ENCODE assay signal across 24 cellular contexts in the genomic region with DNA sequence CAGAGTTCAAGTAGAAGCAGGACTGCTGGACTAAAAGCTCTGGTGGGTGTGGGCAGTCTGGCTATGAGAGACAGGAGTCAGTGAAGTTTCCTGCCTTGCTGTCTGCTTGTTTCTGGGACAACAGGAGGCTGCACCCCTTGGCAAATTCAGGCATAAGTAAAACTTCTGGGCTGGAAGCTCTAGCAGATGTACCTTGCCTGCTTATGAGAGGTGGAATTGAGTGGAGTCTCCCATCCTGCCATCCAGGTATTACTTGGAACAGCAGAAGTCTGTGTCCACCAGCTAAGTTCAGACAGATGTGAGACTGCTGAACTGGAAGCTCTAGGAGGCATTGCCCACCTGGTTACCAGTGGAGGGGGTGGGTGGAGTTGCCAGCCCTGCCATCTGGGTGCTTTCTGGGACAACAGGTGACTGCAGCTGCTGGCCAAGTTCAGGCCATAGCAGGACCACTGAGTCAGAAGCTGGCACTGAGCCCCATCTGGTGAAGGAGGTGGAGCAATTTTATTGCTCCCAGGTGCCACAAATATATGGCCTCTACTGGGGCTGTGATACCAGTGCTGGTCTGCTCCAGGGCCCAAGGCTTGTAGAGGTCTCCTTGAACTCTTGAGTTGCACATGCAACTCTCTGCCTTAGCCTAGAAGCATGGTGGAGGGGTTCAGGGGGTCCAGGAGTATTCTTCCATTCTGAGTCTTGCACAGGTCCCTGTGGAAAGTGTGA.
DNase-seq lines count a peak whose midpoint lies in the region; ATAC-seq, FAIRE-seq and TF ChIP-seq lines count a peak whose summit lies in the region.
"Had no signal": no experiment of that assay in that cellular context is flagged by ENCODE, and none has a peak within 500 bp of the region (broad histone marks: within the 10 kb centered on the region; RNA-seq: fewer than 3 reads in every experiment).

No MANE protein-coding gene starts in this region.

- H2BK5ac ChIP-seq in IMR-90 (ENCODE audit: low read depth, low read length, poor library complexity, severe bottlenecking): peak overlapping the region; percentile 5

- no peak overlapping the region for H4K8ac ChIP-seq in IMR-90 (ENCODE audit: low read depth in 2 of 2, low read length in 2 of 2)

- H3K27ac ChIP-seq in IMR-90 (ENCODE audit: insufficient read depth, low read length) (no peak overlapping the region), keratinocyte (ENCODE audit: control insufficient read depth, insufficient read depth, low read length) (no peak overlapping the region)
- H3K27ac ChIP-seq: Peyer's patch had no signal

- H3K9me1 ChIP-seq in IMR-90 (ENCODE audit: insufficient read depth, low read length) (no peaks in the 10 kb centered on the region), keratinocyte (ENCODE audit: control insufficient read depth, extremely low read depth, insufficient read depth, low read length) (no peaks in the 10 kb centered on the region)

- no peak overlapping the region for H2AK9ac ChIP-seq in IMR-90 (replicated peaks; ENCODE audit: low read depth, low read length, poor library complexity)

- no peak overlapping the region for H4K91ac ChIP-seq in IMR-90 (ENCODE audit: insufficient read depth, low read depth, low read length)

- no peaks in the 10 kb centered on the region for H3K79me1 ChIP-seq in IMR-90 (ENCODE audit: low read depth in 1 of 2, low read length in 2 of 2)

- H3K4me2 ChIP-seq in IMR-90 (ENCODE audit: low read depth, low read length) (no peak overlapping the region), keratinocyte (ENCODE audit: control insufficient read depth, extremely low read depth, insufficient read depth, low read depth, low read length) (no peak overlapping the region)
- H3K4me2 ChIP-seq: A549 had no signal

- H3K79me2 ChIP-seq in keratinocyte (ENCODE audit: control insufficient read depth, insufficient read depth, low read length): no peaks in the 10 kb centered on the region

- POLR2A ChIA-PET in IMR-90 (lab: Charles Lee; ENCODE audit: unreplicated experiment): no interaction called here

- no peak overlapping the region for H3K23ac ChIP-seq in IMR-90 (ENCODE audit: low read depth, low read length)

- H3K27me3 ChIP-seq in IMR-90 (ENCODE audit: control insufficient read depth, insufficient read depth, low read length): no peaks in the 10 kb centered on the region
- no peaks in the 10 kb centered on the region for H3K27me3 ChIP-seq in bronchial epithelial cell (ENCODE audit: control insufficient read depth, insufficient read depth, low read length)
- no peaks in the 10 kb centered on the region for H3K27me3 ChIP-seq in keratinocyte (ENCODE audit: control insufficient read depth, extremely low read depth, insufficient read depth, low read length)
- H3K27me3 ChIP-seq: BE2C, MG63, Peyer's patch had no signal

- H3K56ac ChIP-seq in IMR-90 (ENCODE audit: extremely low read depth, insufficient read depth, low read length): no peak overlapping the region

- H3K4me1 Mint-ChIP-seq in Calu3 (ENCODE audit: low read depth, unreplicated experiment): peaks cover 11% of the 10 kb centered on the region
- H3K4me1 Mint-ChIP-seq: IgD-negative memory B cell had no signal

- BruUV-seq in Calu3 (replicated peaks; lab: Mats Ljungman, UMichigan): no TSS peak
- BruUV-seq in IMR-90 (replicated peaks; lab: Mats Ljungman, UMichigan): no TSS peak

- CTCF ChIA-PET in Calu3 (lab: Charles Lee) (interaction anchor here (0.6 to 1.1 kb wide), 2 partner anchors 104 to 193 kb away, joined by 3 read pairs; no protein-coding TSS in a partner anchor), IMR-90 (lab: Yijun Ruan, JAX) (interaction anchor here (1.0 kb wide), 1 partner anchor 12 kb away, joined by 3 read pairs; no protein-coding TSS in a partner anchor)

- H3K9me3 Mint-ChIP-seq in Calu3 (ENCODE audit: low read depth, unreplicated experiment): peaks cover 17% of the 10 kb centered on the region

- peak overlapping the region; percentile 33; the same call in 1 of the 2 replicates for H3K18ac ChIP-seq in IMR-90 (ENCODE audit: low read depth, low read length)

- no peaks in the 10 kb centered on the region for H3K27me3 Mint-ChIP-seq in Calu3 (ENCODE audit: unreplicated experiment)

- H2AFZ ChIP-seq in IMR-90 (replicated peaks; ENCODE audit: low read length, poor library complexity): peak overlapping the region; percentile 47
- no peak overlapping the region for H2AFZ ChIP-seq in keratinocyte (ENCODE audit: control insufficient read depth, low read length)

- no peak overlapping the region for H4K5ac ChIP-seq in IMR-90 (ENCODE audit: low read depth, low read length)

- H3K4me1 ChIP-seq in IMR-90 (ENCODE audit: control insufficient read depth, insufficient read depth, low read length) (peaks cover 2% of the 10 kb centered on the region; the same call in 1 of the 2 replicates), keratinocyte (ENCODE audit: control insufficient read depth, extremely low read depth, insufficient read depth, low read length) (peaks cover 2% of the 10 kb centered on the region)
- H3K4me1 ChIP-seq: BE2C, HAP-1, Peyer's patch had no signal

- no peak overlapping the region for H2BK120ac ChIP-seq in IMR-90 (ENCODE audit: low read depth, low read length)

- dilution Hi-C loops in IMR-90 (cut with HindIII; ENCODE audit: low sequenced_read_pairs, unreplicated experiment) (no loop called here), keratinocyte (cut with MboI; ENCODE audit: extremely low pct_ligation_motif_present, low sequenced_read_pairs) (no loop called here)

- no peak for TF ChIP-seq CTCF in Calu3 (IDR thresholded peaks at IDR 0.05; ENCODE audit: unreplicated experiment)
- no peak for TF ChIP-seq CTCF in IMR-90 (conservative IDR thresholded peaks at IDR 0.05; ENCODE audit: low read depth, low read length)
- no peak for TF ChIP-seq CTCF in bronchial epithelial cell (IDR thresholded peaks at IDR 0.05; ENCODE audit: insufficient read depth, low read length, severe bottlenecking)
- TF ChIP-seq CTCF in keratinocyte (optimal IDR thresholded peaks at IDR 0.05 in 1 of 3, IDR thresholded peaks at IDR 0.05 in 1 of 3, conservative IDR thresholded peaks at IDR 0.05 in 1 of 3; ENCODE audit: extremely low read depth in 1 of 3, insufficient read depth in 2 of 3, low read length in 3 of 3): no peak

- H2BK20ac ChIP-seq in IMR-90 (ENCODE audit: low read depth, low read length): no peak overlapping the region

- no peak for TF ChIP-seq POLR2A in IMR-90 (IDR thresholded peaks at IDR 0.05; ENCODE audit: low read depth, low read length)

- H3K4me3 Mint-ChIP-seq in Calu3 (ENCODE audit: low read depth, unreplicated experiment): no peak overlapping the region
- H3K4me3 Mint-ChIP-seq: IgD-negative memory B cell had no signal

- FAIRE-seq in bronchial epithelial cell (lab: Jason Lieb, UNC) (no peak), keratinocyte (lab: Jason Lieb, UNC) (peak; percentile 29)
- FAIRE-seq: A549, GM12878, HTR-8/SVneo had no signal

- DNase-seq in Calu3 (no peak), IMR-90 (no peak), bronchial epithelial cell (ENCODE audit: low read depth) (peak; percentile 29), keratinocyte (ENCODE audit: low read depth, low spot score) (no peak), NCI-H1417 treated with DMSO at 0.1 percent for 48 hours (lab: John Stamatoyannopoulos, UW) (no peak), DMS79 treated with DMSO at 0.1 percent for 48 hours (lab: John Stamatoyannopoulos, UW) (no peak), cardiac septum (ENCODE audit: low spot score) (no peak)
- DNase-seq: BE2C, DND-41, MG63, NCI-H1417, NCI-H187, NCI-H2107, NCI-H226, NCI-H524 treated with DMSO at 0.1 percent for 48 hours, NCI-H82, Peyer's patch, Right ventricle myocardium superior had no signal

- in situ Hi-C loops in IMR-90 (cut with MboI; ENCODE audit: low sequenced_read_pairs): no loop called here

- H3K36me3 Mint-ChIP-seq in Calu3 (ENCODE audit: insufficient read depth, unreplicated experiment): no peaks in the 10 kb centered on the region
- H3K36me3 Mint-ChIP-seq: IgD-negative memory B cell had no signal

- peak; percentile 11; the same call in 1 of the 2 replicates for ATAC-seq in IMR-90 (ENCODE audit: low read depth)
- ATAC-seq in GM19324 (IDR thresholded peaks at IDR 0.05; ENCODE audit: low FRiP score, unreplicated experiment): no peak
- ATAC-seq: GM12878 had no signal

- H3K27ac Mint-ChIP-seq in Calu3 (ENCODE audit: unreplicated experiment): peak overlapping the region; percentile 68
- H3K27ac Mint-ChIP-seq: IgD-negative memory B cell had no signal

- H3K9me3 ChIP-seq in IMR-90 (ENCODE audit: control insufficient read depth, insufficient read depth, low read length): peaks cover 9% of the 10 kb centered on the region; the same call in 1 of the 2 replicates
- H3K9me3 ChIP-seq in keratinocyte (ENCODE audit: control insufficient read depth, low read depth, low read length): peaks cover 2% of the 10 kb centered on the region
- H3K9me3 ChIP-seq: BE2C, HAP-1, Peyer's patch had no signal

- 0 out of 2 replicates have a peak overlapping the region, but pooled peaks have one; percentile 55 for H3K4ac ChIP-seq in IMR-90 (ENCODE audit: low read depth, low read length)

- no peak for TF ChIP-seq RAD21 in IMR-90 (IDR thresholded peaks at IDR 0.05; ENCODE audit: low read length)

- H3K14ac ChIP-seq in IMR-90 (replicated peaks; ENCODE audit: low read depth, low read length): no peak overlapping the region

- H3K4me3 ChIP-seq in IMR-90 (ENCODE audit: insufficient read depth, low read depth, low read length): no peak overlapping the region
- H3K4me3 ChIP-seq in bronchial epithelial cell (ENCODE audit: low read depth, low read length): no peak overlapping the region
- H3K4me3 ChIP-seq in keratinocyte (ENCODE audit: control insufficient read depth in 2 of 3, extremely low read depth in 1 of 3, insufficient read depth in 2 of 3, low read depth in 1 of 3, low read length in 3 of 3): no peak overlapping the region
- H3K4me3 ChIP-seq: A549, GM12878, HAP-1, MG63, Peyer's patch had no signal

- H3K9ac ChIP-seq in IMR-90 (ENCODE audit: low read depth, low read length) (no peak overlapping the region), keratinocyte (ENCODE audit: control insufficient read depth, extremely low read depth, insufficient read depth, low read length) (no peak overlapping the region)

- H4K20me1 ChIP-seq in IMR-90 (ENCODE audit: insufficient read depth, low read length): no peaks in the 10 kb centered on the region
- H4K20me1 ChIP-seq in keratinocyte (ENCODE audit: control insufficient read depth, extremely low read depth, insufficient read depth, low read length): no peaks in the 10 kb centered on the region

- H3K36me3 ChIP-seq in IMR-90 (ENCODE audit: control insufficient read depth, insufficient read depth, low read length) (no peaks in the 10 kb centered on the region), bronchial epithelial cell (ENCODE audit: control insufficient read depth, insufficient read depth, low read length) (no peaks in the 10 kb centered on the region), keratinocyte (ENCODE audit: control insufficient read depth in 2 of 2, extremely low read depth in 1 of 2, insufficient read depth in 2 of 2, low read length in 2 of 2) (no peaks in the 10 kb centered on the region)
- H3K36me3 ChIP-seq: BE2C, HAP-1, MG63, Peyer's patch had no signal

- H2BK15ac ChIP-seq in IMR-90 (ENCODE audit: low read depth, low read length): peak overlapping the region; percentile 40; the same call in 1 of the 3 replicates

- intact Hi-C loops in Calu3 (cut with micrococcal nuclease; ENCODE audit: unreplicated experiment) (no loop called here), IMR-90 (cut with micrococcal nuclease) (no loop called here), cardiac septum (cut with DNase I) (no loop called here)

- H2AK5ac ChIP-seq in IMR-90 (ENCODE audit: low read depth, low read length): no peak overlapping the region
